23 cellular contexts compared by ENCODE assay signal in the genomic region with DNA sequence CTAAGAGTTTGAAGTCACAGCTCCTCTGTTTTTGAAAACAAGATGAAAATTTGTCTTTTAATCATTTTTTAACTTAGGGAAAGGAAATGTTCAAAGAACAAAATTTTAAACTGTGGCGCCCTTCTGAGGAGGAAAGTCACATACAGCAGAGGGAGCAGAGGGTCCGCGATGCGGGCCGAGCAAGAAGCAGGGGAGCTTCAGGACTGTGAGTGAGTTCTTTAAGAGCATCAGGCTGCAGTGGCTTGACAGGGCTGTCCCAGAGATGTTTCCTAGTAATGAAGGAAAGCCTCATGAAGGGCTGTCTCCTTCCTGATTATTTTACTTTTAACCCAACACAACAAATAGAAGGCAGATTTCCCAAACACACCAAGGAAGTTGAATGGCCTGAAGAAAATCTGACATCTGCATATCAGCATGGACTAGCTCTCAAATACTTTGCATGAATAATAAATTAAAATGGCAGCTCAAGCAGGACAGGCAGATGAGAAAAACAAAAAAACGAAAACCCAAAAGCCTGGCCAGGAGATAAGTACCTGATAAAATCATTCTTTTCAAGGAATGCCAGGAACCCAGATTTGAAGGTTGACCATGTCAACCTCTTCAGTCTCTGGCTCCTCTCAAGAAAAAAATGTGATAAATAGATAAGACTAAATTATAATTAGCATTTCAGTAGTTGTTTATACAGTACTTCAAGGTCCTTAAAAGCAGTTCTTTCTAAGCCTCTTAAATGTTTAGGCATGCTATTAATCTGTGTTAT.
"Had no signal": no experiment of that assay in that cellular context is flagged by ENCODE, and none has a peak within 500 bp of the region (broad histone marks: within the 10 kb centered on the region; RNA-seq: fewer than 3 reads in every experiment).

No MANE protein-coding gene starts in this region.

- H2AFZ ChIP-seq: hepatocyte had no signal

- H3K79me2 ChIP-seq: hepatocyte had no signal

- H3K4me1 Mint-ChIP-seq: activated CD4-positive, alpha-beta memory T cell treated with anti-CD3 and anti-CD28 coated beads, Interleukin-2, amount 10 ng/mL, durations not matched to agents 7 days and 5 days; activated CD4-positive, alpha-beta T cell treated with anti-CD3 and anti-CD28 coated beads, Interleukin-2, amount 10 ng/mL, durations not matched to agents 24 days and 14 days; activated naive CD4-positive, alpha-beta T cell treated with anti-CD3 and anti-CD28 coated beads, Interleukin-2, amount 50 U/mL, for 24 hours; nephron progenitor cell had no signal

- H3K9me3 ChIP-seq: ascending aorta, left ventricle myocardium inferior, spleen, testis had no signal

- H3K4me2 ChIP-seq: hepatocyte had no signal

- H3K27me3 Mint-ChIP-seq: activated naive CD4-positive, alpha-beta T cell treated with anti-CD3 and anti-CD28 coated beads, Interleukin-2, amount 50 U/mL, for 24 hours; progenitor cell of endocrine pancreas; type B pancreatic cell had no signal

- H3K4me3 Mint-ChIP-seq: activated CD4-positive, alpha-beta memory T cell treated with anti-CD3 and anti-CD28 coated beads, Interleukin-2, amount 10 ng/mL, durations not matched to agents 7 days and 5 days; activated CD4-positive, alpha-beta T cell treated with anti-CD3 and anti-CD28 coated beads, Interleukin-2, amount 10 ng/mL, durations not matched to agents 24 days and 14 days; activated naive CD4-positive, alpha-beta T cell treated with anti-CD3 and anti-CD28 coated beads, Interleukin-2, amount 50 U/mL, for 24 hours; activated T-helper 1 cell treated with anti-CD3 and anti-CD28 coated beads, Interleukin-12 subunit alpha, Interleukin-12 subunit beta, Interleukin-2, Interleukin-4 antibody, amounts not matched to agents 30 ng/mL and 10 ng/mL and 1 ng/mL, durations not matched to agents 14 hours and 24 hours and 36 hours; nephron progenitor cell; type B pancreatic cell had no signal

- H3K36me3 ChIP-seq: ascending aorta, brain microvascular endothelial cell, left ventricle myocardium inferior, spleen had no signal

- H3K4me3 ChIP-seq: ascending aorta, hepatocyte, left ventricle myocardium inferior, spleen, testis had no signal

- H3K27ac ChIP-seq: ascending aorta, brain microvascular endothelial cell, hepatocyte, left ventricle myocardium inferior, testis had no signal

- DNase-seq: activated CD4-positive, alpha-beta memory T cell treated with anti-CD3 and anti-CD28 coated beads, Interleukin-2, amount 10 ng/mL, durations not matched to agents 7 days and 5 days; activated CD4-positive, alpha-beta T cell treated with anti-CD3 and anti-CD28 coated beads, Interleukin-2, amount 10 ng/mL, durations not matched to agents 24 days and 14 days; activated gamma-delta T cell treated with Interleukin-2 at 50 U/mL for 16 hours; brain microvascular endothelial cell; caudate nucleus; effector memory CD4-positive, alpha-beta T cell; glutamatergic neuron; kidney glomerular epithelial cell; left ventricle myocardium inferior; nephron progenitor cell; occipital lobe; spleen; stimulated activated CD4-positive, alpha-beta T cell treated with anti-CD3 and anti-CD28 coated beads, Interleukin-4, amount 100 ng/mL, for 1 hour; stimulated activated naive CD4-positive, alpha-beta T cell; T1000; testis had no signal

- H3K9me3 Mint-ChIP-seq: activated CD4-positive, alpha-beta memory T cell treated with anti-CD3 and anti-CD28 coated beads, Interleukin-2, amount 10 ng/mL, durations not matched to agents 7 days and 5 days; activated CD4-positive, alpha-beta T cell treated with anti-CD3 and anti-CD28 coated beads, Interleukin-2, amount 10 ng/mL, durations not matched to agents 24 days and 14 days; activated T-helper 1 cell treated with anti-CD3 and anti-CD28 coated beads, Interleukin-12 subunit alpha, Interleukin-12 subunit beta, Interleukin-2, Interleukin-4 antibody, amounts not matched to agents 30 ng/mL and 10 ng/mL and 1 ng/mL, durations not matched to agents 14 hours and 24 hours and 36 hours; nephron progenitor cell had no signal

- H3K27ac Mint-ChIP-seq: activated CD4-positive, alpha-beta memory T cell treated with anti-CD3 and anti-CD28 coated beads, Interleukin-2, amount 10 ng/mL, durations not matched to agents 7 days and 5 days; activated CD4-positive, alpha-beta T cell treated with anti-CD3 and anti-CD28 coated beads, Interleukin-2, amount 10 ng/mL, durations not matched to agents 24 days and 14 days; activated naive CD4-positive, alpha-beta T cell treated with anti-CD3 and anti-CD28 coated beads, Interleukin-2, amount 50 U/mL, for 24 hours; activated T-helper 1 cell treated with anti-CD3 and anti-CD28 coated beads, Interleukin-12 subunit alpha, Interleukin-12 subunit beta, Interleukin-2, Interleukin-4 antibody, amounts not matched to agents 30 ng/mL and 10 ng/mL and 1 ng/mL, durations not matched to agents 14 hours and 24 hours and 36 hours; nephron progenitor cell; progenitor cell of endocrine pancreas; type B pancreatic cell had no signal

- H3K27me3 ChIP-seq: ascending aorta, brain microvascular endothelial cell, hepatocyte, spleen, testis had no signal

- ATAC-seq: esophagus mucosa had no signal
